In genomic region chr3:58258392-58259040, GRCh38 we compare ENCODE assay signal across 27 cellular contexts. TPM values are rescaled to one million over a fixed set of nuclear protein-coding genes. Genes with fewer than 3 reads are reported as not detected.
DNase-seq lines count a peak whose midpoint lies in the region; ATAC-seq and TF ChIP-seq lines count a peak whose summit lies in the region.
"Had no signal": no experiment of that assay in that cellular context is flagged by ENCODE, and none has a peak within 500 bp of the region (broad histone marks: within the 10 kb centered on the region; RNA-seq: fewer than 3 reads in every experiment).

No MANE protein-coding gene starts in this region.

- H2BK5ac ChIP-seq in neuronal stem cell (ENCODE audit: low read length), result no peak overlapping the region

- no peaks in the 10 kb centered on the region for H3K27me3 Mint-ChIP-seq in activated T-helper 17 cell treated with anti-CD3 and anti-CD28 coated beads, Interleukin-2, amount 50 U/mL, for 72 hours

- H3K27me3 ChIP-seq in A673 (replicated peaks; ENCODE audit: insufficient read depth, low read depth, low read length, poor library complexity), result no peaks in the 10 kb centered on the region
- H3K27me3 ChIP-seq in ectodermal cell (ENCODE audit: control insufficient read depth, insufficient read depth, low read length, poor library complexity, severe bottlenecking), result no peaks in the 10 kb centered on the region
- H3K27me3 ChIP-seq in neuronal stem cell (ENCODE audit: control insufficient read depth in 3 of 3, insufficient read depth in 3 of 3, low read depth in 1 of 3, low read length in 3 of 3), result peaks cover 0 to 8% (median 0%) of the 10 kb centered on the region in 3 experiments

- H3K4me3 ChIP-seq in A673 (ENCODE audit: low read depth, low read length, poor library complexity, severe bottlenecking) (no peak overlapping the region), ectodermal cell (ENCODE audit: insufficient read depth, low read depth, low read length) (no peak overlapping the region), neuronal stem cell (ENCODE audit: low read length in 2 of 2) (no peak overlapping the region)
- H3K4me3 ChIP-seq: GM23248, PC-9 had no signal

- no peak overlapping the region for H2AFZ ChIP-seq in neuronal stem cell (ENCODE audit: low read length)
- H2AFZ ChIP-seq: GM23248, PC-9 had no signal

- H3K9ac ChIP-seq in neuronal stem cell (ENCODE audit: low read depth, low read length, poor library complexity), result no peak overlapping the region
- H3K9ac ChIP-seq: GM23248, KMS-11, SK-N-SH had no signal

- no peak for DNase-seq in A673 (ENCODE audit: low spot score)
- DNase-seq in neuronal stem cell (ENCODE audit: low spot score), result peak; percentile 51
- DNase-seq in kidney glomerular epithelial cell (lab: John Stamatoyannopoulos, UW), result no peak
- no peak for DNase-seq in stimulated activated naive CD4-positive, alpha-beta T cell (lab: John Stamatoyannopoulos, UW)
- DNase-seq in H4 (ENCODE audit: low spot score), result no peak
- DNase-seq: 8988T; AML-193; C1 segment of cervical spinal cord; Calu3; CD8-positive, alpha-beta memory T cell; GM23248; HCEC 1CT; NCI-H1092 treated with DMSO at 0.1 percent for 48 hours; NCI-H1436 treated with DMSO at 0.1 percent for 48 hours; NCI-H1930; NCI-H2227 treated with DMSO at 0.1 percent for 48 hours; NCI-H510A; PC-9; RPMI8226; SHP77; SK-N-SH had no signal

- no TSS peak for BruUV-seq in A673 (replicated peaks; lab: Mats Ljungman, UMichigan)

- no peak overlapping the region for H3K4me2 ChIP-seq in neuronal stem cell (ENCODE audit: insufficient read depth, low read length, poor library complexity, severe bottlenecking)
- H3K4me2 ChIP-seq: KMS-11, PC-9, SK-N-SH had no signal

- no peak for TF ChIP-seq CTCF in A673 (conservative IDR thresholded peaks at IDR 0.05; ENCODE audit: low read depth, low read length)

- peaks cover 4% of the 10 kb centered on the region for H3K4me1 Mint-ChIP-seq in activated T-helper 17 cell treated with anti-CD3 and anti-CD28 coated beads, Interleukin-2, amount 50 U/mL, for 72 hours

- H3K27ac Mint-ChIP-seq in activated T-helper 17 cell treated with anti-CD3 and anti-CD28 coated beads, Interleukin-2, amount 50 U/mL, for 72 hours, result peak overlapping the region; percentile 20

- H2BK15ac ChIP-seq in neuronal stem cell (ENCODE audit: low read length), result no peak overlapping the region

- H3K4me3 Mint-ChIP-seq in activated T-helper 17 cell treated with anti-CD3 and anti-CD28 coated beads, Interleukin-2, amount 50 U/mL, for 72 hours, result no peak overlapping the region

- H3K9me3 Mint-ChIP-seq in activated T-helper 17 cell treated with anti-CD3 and anti-CD28 coated beads, Interleukin-2, amount 50 U/mL, for 72 hours, result no peaks in the 10 kb centered on the region
- H3K9me3 Mint-ChIP-seq: CD8-positive, alpha-beta memory T cell had no signal

- CTCF ChIA-PET in A673 (lab: Charles Lee), result no interaction called here

- H2AK5ac ChIP-seq in neuronal stem cell (ENCODE audit: low read depth, low read length), result no peak overlapping the region

- no peak overlapping the region for H4K8ac ChIP-seq in neuronal stem cell (ENCODE audit: low read depth, low read length)

- 73 to 76% methylated on average over 9 of the region's 9 CpGs for WGBS in ectodermal cell, 2 experiments
- WGBS in neuronal stem cell (ENCODE audit: extremely low coverage in 2 of 2, insufficient read length in 2 of 2, insufficient replicate concordance in 1 of 2), 2 donors, result no CpG with 5 or more reads among the region's 9 CpGs

- H3K36me3 ChIP-seq in A673 (ENCODE audit: insufficient read depth, low read length, poor library complexity, severe bottlenecking) (peaks cover 79% of the 10 kb centered on the region), ectodermal cell (ENCODE audit: control insufficient read depth, insufficient read depth, low read length) (no peaks in the 10 kb centered on the region), neuronal stem cell (replicated peaks in 1 of 2; ENCODE audit: control insufficient read depth in 2 of 2, insufficient read depth in 2 of 2, low read length in 2 of 2) (no peaks in the 10 kb centered on the region)

- H3K9me3 ChIP-seq in A673 (ENCODE audit: low read depth, low read length, poor library complexity, severe bottlenecking) (no peaks in the 10 kb centered on the region), ectodermal cell (ENCODE audit: control insufficient read depth, low read length) (no peaks in the 10 kb centered on the region), neuronal stem cell (replicated peaks in 1 of 2; ENCODE audit: control insufficient read depth in 2 of 2, insufficient read depth in 1 of 2, low read depth in 1 of 2, low read length in 2 of 2) (no peaks in the 10 kb centered on the region)
- H3K9me3 ChIP-seq: SK-N-SH had no signal

- intact Hi-C loops in A673 (cut with micrococcal nuclease; ENCODE audit: unreplicated experiment), result no loop called here

- H3K23ac ChIP-seq in neuronal stem cell (ENCODE audit: low read depth, low read length, poor library complexity), result no peak overlapping the region

- H3K4ac ChIP-seq in neuronal stem cell (ENCODE audit: low read length), result no peak overlapping the region

- H3K36me3 Mint-ChIP-seq in activated T-helper 17 cell treated with anti-CD3 and anti-CD28 coated beads, Interleukin-2, amount 50 U/mL, for 72 hours (ENCODE audit: low read depth), result peaks cover 20% of the 10 kb centered on the region

- no peak overlapping the region for H2BK120ac ChIP-seq in neuronal stem cell (ENCODE audit: low read depth, low read length)

- H3K27ac ChIP-seq in A673 (ENCODE audit: low read depth, low read length, poor library complexity, severe bottlenecking), result peak overlapping the region; percentile 63
- H3K27ac ChIP-seq in ectodermal cell (ENCODE audit: insufficient read depth, low read depth, low read length, poor library complexity, severe bottlenecking), result peak overlapping the region; percentile 78
- peak overlapping the region; percentile 80 for H3K27ac ChIP-seq in neuronal stem cell (replicated peaks; ENCODE audit: low read length)
- H3K27ac ChIP-seq: GM23248, KMS-11, PC-9 had no signal

- ATAC-seq in activated T-helper 17 cell treated with anti-CD3 and anti-CD28 coated beads, Interleukin-2, amount 50 U/mL, for 72 hours (replicated peaks), result no peak
- no peak for ATAC-seq in GM21576 (IDR thresholded peaks at IDR 0.05; ENCODE audit: unreplicated experiment)

- H3K18ac ChIP-seq in neuronal stem cell (ENCODE audit: low read length), result peak overlapping the region; percentile 50

- H4K91ac ChIP-seq in neuronal stem cell (ENCODE audit: low read depth, low read length, poor library complexity), result no peak overlapping the region

- H3K14ac ChIP-seq in neuronal stem cell (ENCODE audit: low read length), result no peak overlapping the region

- no peak overlapping the region for H2BK12ac ChIP-seq in neuronal stem cell (ENCODE audit: low read length)

- peaks cover 28% of the 10 kb centered on the region for H3K4me1 ChIP-seq in A673 (ENCODE audit: insufficient read depth, low read length, poor library complexity, severe bottlenecking)
- peaks cover 17% of the 10 kb centered on the region for H3K4me1 ChIP-seq in ectodermal cell (ENCODE audit: control insufficient read depth, insufficient read depth, low read length)
- H3K4me1 ChIP-seq in neuronal stem cell (ENCODE audit: control insufficient read depth in 2 of 2, insufficient read depth in 1 of 2, low read depth in 1 of 2, low read length in 2 of 2), result peaks cover 0 to 22% of the 10 kb centered on the region in 2 donors

- H3K79me1 ChIP-seq in neuronal stem cell (ENCODE audit: low read depth, low read length), result no peaks in the 10 kb centered on the region

- POLR2A ChIA-PET in A673 (lab: Charles Lee; ENCODE audit: low non-redundant PET), result no interaction called here

RNA-seq across cellular contexts. Expression of gene ABHD6, which starts 20.9 kb away (rescaled TPM):
- 154 and 155 TPM in 2 replicates for total RNA-seq in A673 (2021)
- 1 to 10 TPM; 1.8 to 4.9 TPM for total RNA-seq in activated T-helper 17 cell treated with anti-CD3 and anti-CD28 coated beads, Interleukin-2, amount 50 U/mL, for 72 hours
- 18.8 TPM for polyA plus RNA-seq in ectodermal cell (2013, experiment 1 of 4)
- polyA plus RNA-seq in ectodermal cell (2013, experiment 2 of 4), result 17.6 TPM
- 16.7 TPM for polyA plus RNA-seq in ectodermal cell (2013, experiment 3 of 4)
- polyA plus RNA-seq in ectodermal cell (2013, experiment 4 of 4), result 17.8 TPM
- 18.4 TPM for polyA plus RNA-seq in neuronal stem cell (2013, experiment 1 of 2)
- polyA plus RNA-seq in neuronal stem cell (2013, experiment 2 of 2), result 18.0 TPM
- 7.8 and 10.8 TPM in 2 replicates for total RNA-seq in H4 (2014; rRNA removed; shearing (Covaris generic))

RNA-seq across cellular contexts. Expression of gene RPP14, which starts 47.5 kb away (rescaled TPM):
- 17.4 and 18.2 TPM in 2 replicates for total RNA-seq in A673 (2021)
- total RNA-seq in activated T-helper 17 cell treated with anti-CD3 and anti-CD28 coated beads, Interleukin-2, amount 50 U/mL, for 72 hours, result 10 to 100 TPM; 16.1 to 19.1 TPM
- polyA plus RNA-seq in ectodermal cell (2013, experiment 1 of 4), result 19.8 TPM
- polyA plus RNA-seq in ectodermal cell (2013, experiment 2 of 4), result 24.0 TPM
- polyA plus RNA-seq in ectodermal cell (2013, experiment 3 of 4), result 14.5 TPM
- polyA plus RNA-seq in ectodermal cell (2013, experiment 4 of 4), result 15.6 TPM
- 14.4 TPM for polyA plus RNA-seq in neuronal stem cell (2013, experiment 1 of 2)
- polyA plus RNA-seq in neuronal stem cell (2013, experiment 2 of 2), result 16.0 TPM
- 6.2 and 12.0 TPM in 2 replicates for total RNA-seq in H4 (2014; rRNA removed; shearing (Covaris generic))

RNA-seq across cellular contexts. Expression of gene DNASE1L3, which starts 47.7 kb away (rescaled TPM):
- not detected in 2 replicates for total RNA-seq in A673 (2021)
- total RNA-seq in activated T-helper 17 cell treated with anti-CD3 and anti-CD28 coated beads, Interleukin-2, amount 50 U/mL, for 72 hours, result not detected
- polyA plus RNA-seq in ectodermal cell (2013, experiment 1 of 4), result not detected
- not detected for polyA plus RNA-seq in ectodermal cell (2013, experiment 2 of 4)
- polyA plus RNA-seq in ectodermal cell (2013, experiment 3 of 4), result not detected
- not detected for polyA plus RNA-seq in ectodermal cell (2013, experiment 4 of 4)
- polyA plus RNA-seq in neuronal stem cell (2013, experiment 1 of 2), result not detected
- not detected for polyA plus RNA-seq in neuronal stem cell (2013, experiment 2 of 2)
- total RNA-seq in H4 (2014; rRNA removed; shearing (Covaris generic)), result not detected in 2 replicates
- total RNA-seq: Calu3; CD8-positive, alpha-beta memory T cell; GM23248; HT1080; PC-9 had no signal
- polyA plus RNA-seq: AG04450; CD8-positive, alpha-beta memory T cell; GM23248; SK-N-SH had no signal

RNA-seq across cellular contexts. Expression of gene HTD2, which starts 47.8 kb away (rescaled TPM):
- 9.0 and 9.6 TPM in 2 replicates for total RNA-seq in A673 (2021)
- 10 to 100 TPM; 10.0 to 15.1 TPM for total RNA-seq in activated T-helper 17 cell treated with anti-CD3 and anti-CD28 coated beads, Interleukin-2, amount 50 U/mL, for 72 hours
- polyA plus RNA-seq in ectodermal cell (2013, experiment 1 of 4), result 17.3 TPM
- 9.9 TPM for polyA plus RNA-seq in ectodermal cell (2013, experiment 2 of 4)
- 10.6 TPM for polyA plus RNA-seq in ectodermal cell (2013, experiment 3 of 4)
- 10.0 TPM for polyA plus RNA-seq in ectodermal cell (2013, experiment 4 of 4)
- 4.9 TPM for polyA plus RNA-seq in neuronal stem cell (2013, experiment 1 of 2)
- polyA plus RNA-seq in neuronal stem cell (2013, experiment 2 of 2), result 4.5 TPM
- 7.1 and 24.6 TPM in 2 replicates for total RNA-seq in H4 (2014; rRNA removed; shearing (Covaris generic))

Comparison
In these comparisons a context has a peak if more than half of its experiments do, and no peak if none do; other contexts are left out.
1. RNA of gene ABHD6, which starts 20.9 kb away (total RNA-seq): 154 to 155 TPM in A673; 7.8 to 10.8 TPM in H4 and 1.8 to 4.9 TPM in activated T-helper 17 cell treated with anti-CD3 and anti-CD28 coated beads, Interleukin-2, amount 50 U/mL, for 72 hours; every median in the first group is over 10 times any median in the second.
2. Peak in every context shown above with its lines, with median percentiles within 50 percentile points of each other: H3K27ac ChIP-seq.